Comparison of ENCODE assay signal across 1 cellular context in genomic region chr4:1870578-1871443, GRCh38.
TF ChIP-seq lines count a peak whose summit lies in the region.

Gene NSD2 (plus strand): TSS chr4:1871393. CDS start chr4:1900655, 29,262 bp downstream.

TF ChIP-seq in HepG2, 621 proteins besides CTCF, POLR2A, EP300 and RAD21 (continued from another document and continues in another):
- TF ChIP-seq ZNF569 (CRISPR knock-in tag; IDR thresholded peaks at IDR 0.05; ENCODE audit: borderline replicate concordance), result 0 out of 2 replicates have a peak, but pooled peaks have one; percentile 71
- TF ChIP-seq SP1 (IDR thresholded peaks at IDR 0.05), result no peak
- peak; percentile 8; the same call in 1 of the 2 replicates for TF ChIP-seq SP1 (CRISPR knock-in tag; IDR thresholded peaks at IDR 0.05)
- no peak for TF ChIP-seq ZNF350 (CRISPR knock-in tag; IDR thresholded peaks at IDR 0.05; ENCODE audit: borderline replicate concordance, low read depth)
- peak; percentile 96 for TF ChIP-seq RNF2 (conservative IDR thresholded peaks at IDR 0.05; ENCODE audit: low read depth)
- peak; percentile 70; the same call in 1 of the 2 replicates for TF ChIP-seq MYPOP (CRISPR knock-in tag; IDR thresholded peaks at IDR 0.05)
- no peak for TF ChIP-seq MNT (IDR thresholded peaks at IDR 0.05)
- TF ChIP-seq PRMT3 (CRISPR knock-in tag; IDR thresholded peaks at IDR 0.05; ENCODE audit: borderline replicate concordance, low read depth), result peak; percentile 18; the same call in 1 of the 2 replicates
- TF ChIP-seq ZZZ3 (CRISPR knock-in tag; IDR thresholded peaks at IDR 0.05; ENCODE audit: borderline replicate concordance), result peak; percentile 56; the same call in 1 of the 2 replicates
- TF ChIP-seq FOXP4 (CRISPR knock-in tag; IDR thresholded peaks at IDR 0.05), result peak; percentile 47; the same call in 1 of the 2 replicates
- peak; percentile 94 for TF ChIP-seq ZBTB14 (CRISPR knock-in tag; IDR thresholded peaks at IDR 0.05)
- TF ChIP-seq ZNF451 (CRISPR knock-in tag; IDR thresholded peaks at IDR 0.05), result peak; percentile 47; the same call in 1 of the 2 replicates
- no peak for TF ChIP-seq RARG (CRISPR knock-in tag; IDR thresholded peaks at IDR 0.05; ENCODE audit: low read depth)
- TF ChIP-seq ARID2 (CRISPR knock-in tag; IDR thresholded peaks at IDR 0.05; ENCODE audit: borderline replicate concordance), result no peak
- peak; percentile 71; the same call in 1 of the 2 replicates for TF ChIP-seq ZNF768 (CRISPR knock-in tag; IDR thresholded peaks at IDR 0.05)
- peak; percentile 71 for TF ChIP-seq MXD1 (CRISPR knock-in tag; IDR thresholded peaks at IDR 0.05)
- TF ChIP-seq TARDBP (CRISPR knock-in tag; IDR thresholded peaks at IDR 0.05), result peak; percentile 41; the same call in 1 of the 2 replicates
- peak; percentile 57 for TF ChIP-seq POLR2AphosphoS5 (IDR thresholded peaks at IDR 0.05; ENCODE audit: low read depth, low read length)
- peak; percentile 75; the same call in 1 of the 2 replicates for TF ChIP-seq ZNF670 (CRISPR knock-in tag; IDR thresholded peaks at IDR 0.05; ENCODE audit: borderline replicate concordance)
- TF ChIP-seq GTF3A (CRISPR knock-in tag; conservative IDR thresholded peaks at IDR 0.05), result no peak
- TF ChIP-seq ZNF496 (CRISPR knock-in tag; IDR thresholded peaks at IDR 0.05; ENCODE audit: insufficient replicate concordance), result no peak
- TF ChIP-seq ATM (IDR thresholded peaks at IDR 0.05; ENCODE audit: borderline replicate concordance), result no peak
- TF ChIP-seq ZNF20 (CRISPR knock-in tag; IDR thresholded peaks at IDR 0.05), result no peak
- 0 out of 2 replicates have a peak, but pooled peaks have one; percentile 6 for TF ChIP-seq STAG1 (CRISPR knock-in tag; IDR thresholded peaks at IDR 0.05)
- TF ChIP-seq SSRP1 (CRISPR knock-in tag; IDR thresholded peaks at IDR 0.05), result no peak
- TF ChIP-seq ZNF598 (CRISPR knock-in tag; IDR thresholded peaks at IDR 0.05; ENCODE audit: borderline replicate concordance), result no peak
- TF ChIP-seq PCBP2 (optimal IDR thresholded peaks at IDR 0.05; ENCODE audit: low read depth, low read length, poor library complexity, severe bottlenecking), result no peak
- 0 out of 2 replicates have a peak, but pooled peaks have one; percentile 58 for TF ChIP-seq KLF13 (CRISPR knock-in tag; IDR thresholded peaks at IDR 0.05)
- TF ChIP-seq NR2F2 (IDR thresholded peaks at IDR 0.05; ENCODE audit: borderline replicate concordance, low read depth), result no peak
- TF ChIP-seq ZNF784 (CRISPR knock-in tag; IDR thresholded peaks at IDR 0.05; ENCODE audit: borderline replicate concordance), result peak; percentile 74; the same call in 1 of the 2 replicates
- peak; percentile 38; the same call in 1 of the 2 replicates for TF ChIP-seq BCL6 (CRISPR knock-in tag; IDR thresholded peaks at IDR 0.05)
- no peak for TF ChIP-seq ZNF615 (CRISPR knock-in tag; IDR thresholded peaks at IDR 0.05; ENCODE audit: borderline replicate concordance)
- TF ChIP-seq NR2C2 (CRISPR knock-in tag; IDR thresholded peaks at IDR 0.05; ENCODE audit: borderline replicate concordance), result 0 out of 2 replicates have a peak, but pooled peaks have one; percentile 30
- TF ChIP-seq NFKB2 (CRISPR knock-in tag; IDR thresholded peaks at IDR 0.05; ENCODE audit: borderline replicate concordance), result peak; percentile 94
- TF ChIP-seq MXD4 (CRISPR knock-in tag; IDR thresholded peaks at IDR 0.05), result peak; percentile 90
- no peak for TF ChIP-seq MTA3 (CRISPR knock-in tag; IDR thresholded peaks at IDR 0.05)
- no peak for TF ChIP-seq JARID2 (CRISPR knock-in tag; IDR thresholded peaks at IDR 0.05; ENCODE audit: insufficient replicate concordance)
- TF ChIP-seq ZNF33A (CRISPR knock-in tag; IDR thresholded peaks at IDR 0.05; ENCODE audit: borderline replicate concordance), result no peak
- peak; percentile 14; the same call in 1 of the 2 replicates for TF ChIP-seq ZNF281 (CRISPR knock-in tag; IDR thresholded peaks at IDR 0.05; ENCODE audit: borderline replicate concordance)
- TF ChIP-seq GTF2F1 (IDR thresholded peaks at IDR 0.05; ENCODE audit: low read length), result no peak
- TF ChIP-seq HOMEZ (CRISPR knock-in tag; IDR thresholded peaks at IDR 0.05; ENCODE audit: low read depth), result no peak
- TF ChIP-seq SNAPC5 (CRISPR knock-in tag; IDR thresholded peaks at IDR 0.05; ENCODE audit: borderline replicate concordance), result 0 out of 2 replicates have a peak, but pooled peaks have one; percentile 60
- TF ChIP-seq HNF1A (IDR thresholded peaks at IDR 0.05; ENCODE audit: low read depth), result no peak
- TF ChIP-seq HNF1A (CRISPR knock-in tag; IDR thresholded peaks at IDR 0.05; ENCODE audit: borderline replicate concordance), result 0 out of 2 replicates have a peak, but pooled peaks have one; percentile 54
- 0 out of 2 replicates have a peak, but pooled peaks have one; percentile 45 for TF ChIP-seq ZNF34 (CRISPR knock-in tag; IDR thresholded peaks at IDR 0.05; ENCODE audit: borderline replicate concordance)
- TF ChIP-seq KLF11 (CRISPR knock-in tag; IDR thresholded peaks at IDR 0.05), result no peak
- TF ChIP-seq TSC22D2 (CRISPR knock-in tag; IDR thresholded peaks at IDR 0.05; ENCODE audit: borderline replicate concordance), result peak; percentile 83; the same call in 1 of the 2 replicates
- peak; percentile 82 for TF ChIP-seq ASH2L (IDR thresholded peaks at IDR 0.05; ENCODE audit: insufficient read length, low read depth, low read length)
